Comparison of ENCODE assay signal across 8 cellular contexts in genomic region chr5:149732500-149733128, GRCh38. TPM values are rescaled to one million over a fixed set of nuclear protein-coding genes. Genes with fewer than 3 reads are reported as not detected.
DNase-seq lines count a peak whose midpoint lies in the region; ATAC-seq and TF ChIP-seq lines count a peak whose summit lies in the region.

No MANE protein-coding gene starts in this region.

- peaks cover 4% of the 10 kb centered on the region for H3K4me1 Mint-ChIP-seq in activated CD4-positive, alpha-beta memory T cell treated with anti-CD3 and anti-CD28 coated beads, Interleukin-2, amount 10 ng/mL, durations not matched to agents 7 days and 5 days

- peaks cover 10% of the 10 kb centered on the region for H3K27me3 Mint-ChIP-seq in activated CD4-positive, alpha-beta memory T cell treated with anti-CD3 and anti-CD28 coated beads, Interleukin-2, amount 10 ng/mL, durations not matched to agents 7 days and 5 days

- H3K27ac Mint-ChIP-seq in activated CD4-positive, alpha-beta memory T cell treated with anti-CD3 and anti-CD28 coated beads, Interleukin-2, amount 10 ng/mL, durations not matched to agents 7 days and 5 days: no peak overlapping the region

- no peak for TF ChIP-seq CTCF in HL-60 (IDR thresholded peaks at IDR 0.05; ENCODE audit: insufficient read depth, low read length)
- no peak for TF ChIP-seq CTCF in hepatocyte (IDR thresholded peaks at IDR 0.05; ENCODE audit: poor library complexity)
- peak in 1 of 5 experiments; percentile 26 for TF ChIP-seq CTCF in gastrocnemius medialis (IDR thresholded peaks at IDR 0.05 in 4 of 5, conservative IDR thresholded peaks at IDR 0.05 in 1 of 5)

- H3K9me3 Mint-ChIP-seq in activated CD4-positive, alpha-beta memory T cell treated with anti-CD3 and anti-CD28 coated beads, Interleukin-2, amount 10 ng/mL, durations not matched to agents 7 days and 5 days: no peaks in the 10 kb centered on the region

- 36% methylated on average over 11 of the region's 11 CpGs for WGBS in hepatocyte (ENCODE audit: low lambda C conversion rate, missing lambda C conversion rate)

- CTCF ChIA-PET in activated CD4-positive, alpha-beta memory T cell treated with anti-CD3 and anti-CD28 coated beads, Interleukin-2, amount 10 ng/mL, durations not matched to agents 7 days and 5 days (lab: Charles Lee): interaction anchor here (0.6 to 2.1 kb wide), 8 partner anchors 11 to 230 kb away, joined by 3 to 9 read pairs (median 4); no protein-coding TSS in a partner anchor

- H3K4me1 ChIP-seq in hepatocyte (ENCODE audit: insufficient read depth): peaks cover 5% of the 10 kb centered on the region
- peaks cover 21 to 30% of the 10 kb centered on the region in 2 donors for H3K4me1 ChIP-seq in gastrocnemius medialis

- TF ChIP-seq POLR2A in gastrocnemius medialis (IDR thresholded peaks at IDR 0.05): peak; percentile 67 to 84

- H3K27me3 ChIP-seq in HL-60 (ENCODE audit: insufficient read depth, poor library complexity, severe bottlenecking): no peaks in the 10 kb centered on the region
- no peaks in the 10 kb centered on the region for H3K27me3 ChIP-seq in hepatocyte
- no peaks in the 10 kb centered on the region for H3K27me3 ChIP-seq in gastrocnemius medialis

- intact Hi-C loops in gastrocnemius medialis (cut with DNase I; ENCODE audit: low total_unique reads): loop anchor here (1.0 to 10.0 kb wide), 5 partner anchors 66 to 512 kb away; partner anchors contain the start of genes HMGXB3 and TIGD6

- no peaks in the 10 kb centered on the region for H3K9me2 ChIP-seq in hepatocyte (replicated peaks; ENCODE audit: insufficient read depth)

- H3K9me3 ChIP-seq in hepatocyte (ENCODE audit: low read depth) (no peaks in the 10 kb centered on the region), gastrocnemius medialis (no peaks in the 10 kb centered on the region)

- ATAC-seq in gastrocnemius medialis: peak; percentile 56 to 57
- no peak for ATAC-seq in HG03442 (IDR thresholded peaks at IDR 0.05; ENCODE audit: unreplicated experiment)

- H3K4me3 ChIP-seq in HL-60 (replicated peaks; ENCODE audit: insufficient read depth, low read length) (peak overlapping the region; percentile 88), hepatocyte (peak overlapping the region; percentile 79), gastrocnemius medialis (peak overlapping the region; percentile 86 to 98 (median 94))

- in situ Hi-C loops in gastrocnemius medialis (cut with MboI; ENCODE audit: low sequenced_read_pairs in 4 of 4): loop anchor here in 2 of 4 donors (5.0 to 10.0 kb wide), 2 partner anchors 82 to 95 kb away; no protein-coding TSS in a partner anchor

- DNase-seq in HL-60 (ENCODE audit: low read depth in 1 of 2, low spot score in 1 of 2) (peak in 1 of 2 experiments; percentile 30), hepatocyte (ENCODE audit: low spot score) (peak; percentile 47), gastrocnemius medialis (peak; percentile 86 to 93), KG1 (lab: John Stamatoyannopoulos, UW) (no peak), GOT3 (lab: John Stamatoyannopoulos, UW) (no peak), SHP77 treated with DMSO at 0.1 percent for 48 hours (lab: John Stamatoyannopoulos, UW) (no peak)
- no peak for DNase-seq in activated CD4-positive, alpha-beta memory T cell treated with anti-CD3 and anti-CD28 coated beads, Interleukin-2, amount 10 ng/mL, durations not matched to agents 7 days and 5 days

- peak overlapping the region; percentile 80 for H2AFZ ChIP-seq in hepatocyte

- no peaks in the 10 kb centered on the region for H3K36me3 Mint-ChIP-seq in activated CD4-positive, alpha-beta memory T cell treated with anti-CD3 and anti-CD28 coated beads, Interleukin-2, amount 10 ng/mL, durations not matched to agents 7 days and 5 days (ENCODE audit: low read depth)

- H4K20me1 ChIP-seq in hepatocyte (ENCODE audit: insufficient read depth, poor library complexity, severe bottlenecking): no peaks in the 10 kb centered on the region

- no peaks in the 10 kb centered on the region for H3K36me3 ChIP-seq in hepatocyte (replicated peaks; ENCODE audit: insufficient read depth, low read depth)
- H3K36me3 ChIP-seq in gastrocnemius medialis: no peaks in the 10 kb centered on the region

- POLR2A ChIA-PET in activated CD4-positive, alpha-beta memory T cell treated with anti-CD3 and anti-CD28 coated beads, Interleukin-2, amount 10 ng/mL, durations not matched to agents 7 days and 5 days (lab: Charles Lee): interaction anchor here (1.0 to 1.1 kb wide), 2 partner anchors 15 to 376 kb away, joined by 3 to 4 read pairs; no protein-coding TSS in a partner anchor

- peak overlapping the region; percentile 99 for H3K4me2 ChIP-seq in hepatocyte

- H3K79me2 ChIP-seq in hepatocyte: peaks cover 8% of the 10 kb centered on the region

- peak overlapping the region; percentile 88 for H3K27ac ChIP-seq in HL-60 (replicated peaks)
- peak overlapping the region; percentile 73 for H3K27ac ChIP-seq in hepatocyte
- peak overlapping the region; percentile 98 to 99 (median 99) for H3K27ac ChIP-seq in gastrocnemius medialis

- peak overlapping the region; percentile 82 for H3K4me3 Mint-ChIP-seq in activated CD4-positive, alpha-beta memory T cell treated with anti-CD3 and anti-CD28 coated beads, Interleukin-2, amount 10 ng/mL, durations not matched to agents 7 days and 5 days

RNA-seq across cellular contexts. Expression of gene PPARGC1B, which starts 2.5 kb away (rescaled TPM):
- 1 to 10 TPM; 2.7 to 2.8 TPM for total RNA-seq in activated CD4-positive, alpha-beta memory T cell treated with anti-CD3 and anti-CD28 coated beads, Interleukin-2, amount 10 ng/mL, durations not matched to agents 7 days and 5 days
- 2.4 and 3.8 TPM in 2 replicates for total RNA-seq in hepatocyte
- 2.5 and 4.9 TPM in 2 replicates for polyA plus RNA-seq in hepatocyte
- total RNA-seq in gastrocnemius medialis: 1 to 10 TPM; 3.9 to 6.8 (median 4.8) TPM

Comparison
In these comparisons a context has a peak if more than half of its experiments do, and no peak if none do; other contexts are left out.
1. DNase-seq: peak in hepatocyte (single experiment) and gastrocnemius medialis (2 of 2); none in activated CD4-positive, alpha-beta memory T cell treated with anti-CD3 and anti-CD28 coated beads, Interleukin-2, amount 10 ng/mL, durations not matched to agents 7 days and 5 days (single experiment), KG1 (single experiment), GOT3 (single experiment) and SHP77 treated with DMSO at 0.1 percent for 48 hours (single experiment).
2. Peak in every context shown above with its lines, with median percentiles within 50 percentile points of each other: H3K27ac ChIP-seq and H3K4me3 ChIP-seq.